27 cellular contexts compared by ENCODE assay signal in the genomic region with DNA sequence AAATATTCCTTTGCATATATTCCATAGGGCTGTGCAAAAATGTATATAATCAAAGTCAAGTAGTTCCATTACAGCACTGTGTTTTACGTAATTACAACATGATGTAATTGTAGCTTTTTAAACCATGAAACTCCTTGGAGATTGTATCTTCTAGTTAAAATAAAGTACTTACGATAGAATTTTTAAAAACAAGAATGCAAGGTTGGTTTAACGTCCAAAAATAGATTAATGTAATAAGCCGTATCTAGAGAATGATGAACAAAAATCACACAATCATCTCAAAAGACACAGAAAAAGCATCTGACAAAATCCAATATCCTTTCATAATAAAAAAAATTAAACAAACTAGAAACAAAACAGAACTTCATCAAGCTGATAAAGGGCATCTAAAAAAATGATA.
"Had no signal": no experiment of that assay in that cellular context is flagged by ENCODE, and none has a peak within 500 bp of the region (broad histone marks: within the 10 kb centered on the region; RNA-seq: fewer than 3 reads in every experiment).

No MANE protein-coding gene starts in this region.

- H3K27ac Mint-ChIP-seq: dendritic cell treated with granulocyte-macrophage colony-stimulating factor and Interleukin-4, amounts not matched to agents 40 ng/mL and 50 ng/mL, for 4 days; effector memory CD8-positive, alpha-beta T cell; endodermal cell had no signal

- H3K4me3 ChIP-seq: colonic mucosa, coronary artery, dorsolateral prefrontal cortex, esophagus muscularis mucosa, esophagus squamous epithelium, gastrocnemius medialis, gastroesophageal sphincter, heart left ventricle, heart right ventricle had no signal

- H3K36me3 ChIP-seq: colonic mucosa had no signal

- FAIRE-seq: colon, endothelial cell of umbilical vein had no signal

- H3K4me3 Mint-ChIP-seq: dendritic cell treated with granulocyte-macrophage colony-stimulating factor and Interleukin-4, amounts not matched to agents 40 ng/mL and 50 ng/mL, for 4 days; effector memory CD8-positive, alpha-beta T cell; endodermal cell had no signal

- H3K9me3 ChIP-seq: colonic mucosa had no signal

- H3K27me3 ChIP-seq: colonic mucosa, dorsolateral prefrontal cortex, esophagus muscularis mucosa, esophagus squamous epithelium, foreskin keratinocyte, gastrocnemius medialis, gastroesophageal sphincter, heart left ventricle, heart right ventricle had no signal

- H3K4me1 ChIP-seq: colonic mucosa, esophagus muscularis mucosa, esophagus squamous epithelium, foreskin keratinocyte, gastrocnemius medialis, gastroesophageal sphincter, heart left ventricle, heart right ventricle had no signal

- ATAC-seq: effector memory CD8-positive, alpha-beta T cell; esophagus mucosa; foreskin keratinocyte; gastrocnemius medialis; gastroesophageal sphincter; heart left ventricle; heart right ventricle had no signal

- H3K27me3 Mint-ChIP-seq: dendritic cell treated with granulocyte-macrophage colony-stimulating factor and Interleukin-4, amounts not matched to agents 40 ng/mL and 50 ng/mL, for 4 days; effector memory CD8-positive, alpha-beta T cell had no signal

- H3K9me3 Mint-ChIP-seq: effector memory CD8-positive, alpha-beta T cell had no signal

- DNase-seq: colonic mucosa; cortex of kidney; dermis blood vessel endothelial cell; dorsolateral prefrontal cortex; effector CD4-positive, alpha-beta T cell; effector CD8-positive, alpha-beta T cell; effector memory CD4-positive, alpha-beta T cell; effector memory CD8-positive, alpha-beta T cell; endodermal cell; erythroblast; esophagus squamous epithelium; foreskin fibroblast; foreskin keratinocyte; foreskin melanocyte; gastrocnemius medialis; glutamatergic neuron; head of caudate nucleus; heart left ventricle; heart right ventricle had no signal

- H3K27ac ChIP-seq: colonic mucosa, coronary artery, dorsolateral prefrontal cortex, epithelial cell of prostate, esophagus muscularis mucosa, esophagus squamous epithelium, foreskin keratinocyte, gastrocnemius medialis, gastroesophageal sphincter, heart left ventricle, heart right ventricle had no signal
